Comparison of ENCODE assay signal across 8 cellular contexts in the genomic region with DNA sequence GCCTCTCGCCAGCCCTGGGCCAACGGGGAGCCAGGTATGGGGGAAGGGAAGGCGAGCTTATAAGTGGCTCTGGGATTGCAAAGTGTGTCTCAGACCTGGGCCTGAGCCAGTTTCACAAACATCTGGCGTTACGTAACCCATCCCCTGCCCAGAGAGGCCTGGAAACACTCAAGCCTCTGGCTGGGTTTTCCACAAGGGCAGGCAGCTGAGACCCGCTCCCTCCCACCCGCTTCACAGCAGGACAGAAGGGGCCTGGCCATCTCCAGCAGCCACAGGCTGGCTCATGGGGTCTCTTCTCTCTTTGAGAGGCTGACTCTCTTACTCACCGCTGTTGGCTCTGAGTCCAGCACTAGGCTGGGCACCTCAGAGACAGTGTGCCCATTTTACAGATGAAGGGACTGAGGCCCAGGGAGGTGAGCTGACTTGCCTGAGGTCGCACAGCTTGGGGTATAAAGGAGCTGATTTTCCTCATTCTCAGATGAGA. TPM values are rescaled to one million over a fixed set of nuclear protein-coding genes. Genes with fewer than 3 reads are reported as not detected.
DNase-seq lines count a peak whose midpoint lies in the region; ATAC-seq and TF ChIP-seq lines count a peak whose summit lies in the region.
"Had no signal": no experiment of that assay in that cellular context is flagged by ENCODE, and none has a peak within 500 bp of the region (broad histone marks: within the 10 kb centered on the region; RNA-seq: fewer than 3 reads in every experiment).

No MANE protein-coding gene starts in this region.

- no peak overlapping the region for H3K9ac ChIP-seq in SK-N-SH
- peak overlapping the region in 1 of 2 donors; percentile 55 for H3K9ac ChIP-seq in stomach smooth muscle (ENCODE audit: low read length in 2 of 2)
- H3K9ac ChIP-seq in H9 (ENCODE audit: extremely low read depth, insufficient read length, low read length): no peak overlapping the region

- H4K20me1 ChIP-seq in SK-N-SH (ENCODE audit: insufficient read depth) (no peaks in the 10 kb centered on the region), H9 (ENCODE audit: control insufficient read depth, insufficient read depth, insufficient read length) (no peaks in the 10 kb centered on the region)

- no peak overlapping the region for H3K27ac Mint-ChIP-seq in H9

- H3K4me1 ChIP-seq in SK-N-SH (ENCODE audit: control insufficient read depth in 1 of 2, insufficient read depth in 2 of 2, low read depth in 1 of 2, low read length in 1 of 2): peaks cover 29 to 32% of the 10 kb centered on the region in 2 experiments; a peak in 3 of 4 replicates
- H3K4me1 ChIP-seq in stomach smooth muscle (ENCODE audit: control insufficient read depth, insufficient read depth, low read length): peaks cover 61% of the 10 kb centered on the region
- H3K4me1 ChIP-seq in H9 (ENCODE audit: insufficient read depth, low read length): no peaks in the 10 kb centered on the region

- no peak overlapping the region for H4K8ac ChIP-seq in H9 (replicated peaks; ENCODE audit: insufficient read length, low read depth, low read length)

- TF ChIP-seq RAD21 in SK-N-SH (IDR thresholded peaks at IDR 0.05; ENCODE audit: low read length): peak; percentile 30; the same call in 1 of the 2 replicates

- H3K79me1 ChIP-seq in H9 (ENCODE audit: insufficient read depth, low read depth, low read length, poor library complexity, severe bottlenecking): no peaks in the 10 kb centered on the region

- H3K27me3 ChIP-seq in SK-N-SH (ENCODE audit: insufficient read depth): no peaks in the 10 kb centered on the region
- H3K27me3 ChIP-seq in stomach smooth muscle (ENCODE audit: control insufficient read depth in 1 of 2, insufficient read depth in 2 of 2, low read length in 2 of 2): no peaks in the 10 kb centered on the region
- peaks cover 23% of the 10 kb centered on the region; the same call in 1 of the 2 replicates for H3K27me3 ChIP-seq in H9 (ENCODE audit: insufficient read depth, low read length)

- H3K14ac ChIP-seq in H9 (ENCODE audit: insufficient read depth, low read length): no peak overlapping the region

- ATAC-seq in left cardiac atrium (peak; percentile 58 to 60), HG03139 (IDR thresholded peaks at IDR 0.05; ENCODE audit: unreplicated experiment) (no peak)
- ATAC-seq: Panc1 had no signal

- H3K9me3 ChIP-seq in SK-N-SH (no peaks in the 10 kb centered on the region), stomach smooth muscle (ENCODE audit: control insufficient read depth in 2 of 2, low read length in 2 of 2) (no peaks in the 10 kb centered on the region), H9 (ENCODE audit: control insufficient read depth, low read depth, low read length) (no peaks in the 10 kb centered on the region)

- H3K79me2 ChIP-seq in SK-N-SH (ENCODE audit: insufficient read depth) (peaks cover 8% of the 10 kb centered on the region), H9 (ENCODE audit: insufficient read depth, low read length) (no peaks in the 10 kb centered on the region)

- no peak overlapping the region for H3K23ac ChIP-seq in H9 (ENCODE audit: insufficient read length, low read depth, low read length)

- H2BK12ac ChIP-seq in H9 (ENCODE audit: insufficient read length, low read depth, low read length): no peak overlapping the region

- TF ChIP-seq EP300 in SK-N-SH (IDR thresholded peaks at IDR 0.05; ENCODE audit: borderline replicate concordance in 1 of 2, low read depth in 1 of 2, low read length in 1 of 2): peak; percentile 55 to 85; a peak in 3 of 4 replicates

- intact Hi-C loops in left cardiac atrium (cut with DNase I): loop anchor here in 1 of 2 donors (5.0 kb wide), 1 partner anchor 54 kb away; the partner anchor contains the start of gene NOL12

- H3F3A ChIP-seq in SK-N-SH (replicated peaks; ENCODE audit: insufficient read depth): peaks cover 34% of the 10 kb centered on the region

- no peak overlapping the region for H3T11ph ChIP-seq in H9 (ENCODE audit: low read length)

- H3K4ac ChIP-seq in H9 (ENCODE audit: low read depth, low read length): no peak overlapping the region

- POLR2A ChIA-PET in SK-N-SH (lab: Yijun Ruan, JAX): interaction anchor here (0.6 to 1.9 kb wide), 7 partner anchors 11 to 135 kb away, joined by 3 to 9 read pairs (median 5); partner anchors contain the start of genes GGA1 and PDXP

- WGBS in SK-N-SH (ENCODE audit: low lambda C conversion rate): 51% methylated on average over 5 of the region's 9 CpGs
- WGBS in H9 (ENCODE audit: extremely low coverage, insufficient read length, low lambda C conversion rate): no CpG with 5 or more reads among the region's 9 CpGs

- no peak overlapping the region for H2BK20ac ChIP-seq in H9 (ENCODE audit: low read depth, low read length, poor library complexity, severe bottlenecking)

- no peaks in the 10 kb centered on the region for H3K23me2 ChIP-seq in H9 (ENCODE audit: insufficient read length, low read depth, low read length, poor library complexity, severe bottlenecking)

- CTCF ChIA-PET in SK-N-SH (lab: Yijun Ruan, JAX): interaction anchor here (1.0 to 2.7 kb wide), 6 partner anchors 11 to 98 kb away, joined by 3 to 9 read pairs (median 4); partner anchors contain the start of gene PDXP

- H4K91ac ChIP-seq in H9 (ENCODE audit: insufficient read length, low read depth, low read length): no peak overlapping the region

- no peak overlapping the region for H2BK120ac ChIP-seq in H9 (ENCODE audit: low read depth, low read length, poor library complexity, severe bottlenecking)

- H2AFZ ChIP-seq in SK-N-SH (ENCODE audit: low read depth) (no peak overlapping the region), H9 (ENCODE audit: low read length) (no peak overlapping the region)

- H3K4me3 ChIP-seq in SK-N-SH (ENCODE audit: low read depth in 2 of 2, low read length in 1 of 2) (no peak overlapping the region), stomach smooth muscle (ENCODE audit: low read length in 2 of 2) (peak overlapping the region in 1 of 2 donors; percentile 22)

- H3K4me3 Mint-ChIP-seq in H9: no peak overlapping the region

- no peak overlapping the region for H3K56ac ChIP-seq in H9 (ENCODE audit: insufficient read length, low read depth, low read length)

- no peaks in the 10 kb centered on the region for H3K9me3 Mint-ChIP-seq in H9

- no peak overlapping the region for H2AK5ac ChIP-seq in H9 (ENCODE audit: insufficient read length, low read length)

- H4K5ac ChIP-seq in H9 (ENCODE audit: insufficient read length, low read depth, low read length): no peak overlapping the region

- H3K27ac ChIP-seq in SK-N-SH (ENCODE audit: low read depth in 2 of 2, low read length in 1 of 2) (peak overlapping the region; percentile 42 to 87; a peak in 3 of 4 replicates), stomach smooth muscle (ENCODE audit: low read length) (peak overlapping the region; percentile 96), H9 (ENCODE audit: insufficient read length, low read depth, low read length) (no peak overlapping the region)

- H3K27me3 Mint-ChIP-seq in H9 (ENCODE audit: low read depth): peaks cover 71% of the 10 kb centered on the region

- no peak overlapping the region for H2BK15ac ChIP-seq in H9 (ENCODE audit: low read depth, low read length)

- H3K36me3 Mint-ChIP-seq in H9 (ENCODE audit: insufficient read depth in 1 of 3, low read depth in 3 of 3): peaks cover 4 to 31% (median 23%) of the 10 kb centered on the region in 3 experiments; a peak in 6 of 7 replicates

- H2BK5ac ChIP-seq in H9 (ENCODE audit: insufficient read length, low read length): no peak overlapping the region

- peaks cover 8 to 17% of the 10 kb centered on the region in 2 experiments for H3K4me1 Mint-ChIP-seq in H9

- H3K36me3 ChIP-seq in SK-N-SH (replicated peaks in 1 of 2; ENCODE audit: control insufficient read depth in 1 of 2, insufficient read depth in 2 of 2, low read length in 1 of 2) (no peaks in the 10 kb centered on the region), stomach smooth muscle (ENCODE audit: control insufficient read depth in 2 of 2, insufficient read depth in 2 of 2, low read length in 2 of 2) (no peaks in the 10 kb centered on the region)

- peak; percentile 47 to 67 for DNase-seq in Kasumi-1 (lab: John Stamatoyannopoulos, UW)
- DNase-seq in SK-N-SH: peak; percentile 95
- peak; percentile 83 for DNase-seq in left cardiac atrium
- DNase-seq in activated CD4-positive, alpha-beta T cell treated with anti-CD3 and anti-CD28 coated beads, Interleukin-2, amount 50 U/mL, for 1 hour: no peak
- DNase-seq in H9: no peak

- no peak overlapping the region for H3K18ac ChIP-seq in H9 (ENCODE audit: insufficient read length, low read depth, low read length)

- H3K4me2 ChIP-seq in SK-N-SH: no peak overlapping the region
- no peak overlapping the region for H3K4me2 ChIP-seq in H9 (ENCODE audit: insufficient read depth, insufficient read length, low read length)

- no peaks in the 10 kb centered on the region for H3K9me2 ChIP-seq in SK-N-SH

- TF ChIP-seq CTCF in SK-N-SH (IDR thresholded peaks at IDR 0.05): no peak
- TF ChIP-seq CTCF in H9 (conservative IDR thresholded peaks at IDR 0.05): no peak

TF ChIP-seq in SK-N-SH, 30 proteins besides CTCF, POLR2A, EP300 and RAD21 (continues in another document):
- TF ChIP-seq, protein P1, sequence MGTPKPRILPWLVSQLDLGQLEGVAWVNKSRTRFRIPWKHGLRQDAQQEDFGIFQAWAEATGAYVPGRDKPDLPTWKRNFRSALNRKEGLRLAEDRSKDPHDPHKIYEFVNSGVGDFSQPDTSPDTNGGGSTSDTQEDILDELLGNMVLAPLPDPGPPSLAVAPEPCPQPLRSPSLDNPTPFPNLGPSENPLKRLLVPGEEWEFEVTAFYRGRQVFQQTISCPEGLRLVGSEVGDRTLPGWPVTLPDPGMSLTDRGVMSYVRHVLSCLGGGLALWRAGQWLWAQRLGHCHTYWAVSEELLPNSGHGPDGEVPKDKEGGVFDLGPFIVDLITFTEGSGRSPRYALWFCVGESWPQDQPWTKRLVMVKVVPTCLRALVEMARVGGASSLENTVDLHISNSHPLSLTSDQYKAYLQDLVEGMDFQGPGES (IDR thresholded peaks at IDR 0.05; ENCODE audit: low read depth, low read length): no peak
- TF ChIP-seq USF2 (IDR thresholded peaks at IDR 0.05; ENCODE audit: borderline replicate concordance, low read depth, low read length): no peak

RNA-seq across cellular contexts. Expression of gene TRIOBP, which starts 44.5 kb away (rescaled TPM):
- 43.6 and 47.3 TPM in 2 replicates for polyA plus RNA-seq in SK-N-SH (2012; rRNA removed)
- polyA plus RNA-seq in SK-N-SH (2012; cell fraction: cytosol; rRNA removed): 23.6 and 36.7 TPM in 2 replicates
- 51.7 and 58.8 TPM in 2 replicates for polyA plus RNA-seq in SK-N-SH (2012; cell fraction: nucleus; rRNA removed)
- total RNA-seq in left cardiac atrium (100 to 1,000 TPM in 1 of 2 donors, 10 to 100 TPM in 1; 83.5 to 118 TPM), H9 (2021) (50.8 and 52.7 TPM in 2 replicates)

RNA-seq across cellular contexts. Expression of gene NOL12, which starts 55.2 kb away (rescaled TPM):
- polyA plus RNA-seq in SK-N-SH (2012; rRNA removed): 48.2 and 52.2 TPM in 2 replicates
- polyA plus RNA-seq in SK-N-SH (2012; cell fraction: cytosol; rRNA removed): 40.0 and 45.5 TPM in 2 replicates
- 141 and 151 TPM in 2 replicates for polyA plus RNA-seq in SK-N-SH (2012; cell fraction: nucleus; rRNA removed)
- total RNA-seq in left cardiac atrium (10 to 100 TPM; 13.7 TPM), H9 (2021) (30.4 and 35.4 TPM in 2 replicates)

Comparison
In these comparisons a context has a peak if more than half of its experiments do, and no peak if none do; other contexts are left out.
1. DNase-seq: peak in Kasumi-1 (2 of 2), SK-N-SH (single experiment) and left cardiac atrium (single experiment); none in activated CD4-positive, alpha-beta T cell treated with anti-CD3 and anti-CD28 coated beads, Interleukin-2, amount 50 U/mL, for 1 hour (single experiment) and H9 (single experiment).